Comparison of ENCODE assay signal across 1 cellular context in the genomic region with DNA sequence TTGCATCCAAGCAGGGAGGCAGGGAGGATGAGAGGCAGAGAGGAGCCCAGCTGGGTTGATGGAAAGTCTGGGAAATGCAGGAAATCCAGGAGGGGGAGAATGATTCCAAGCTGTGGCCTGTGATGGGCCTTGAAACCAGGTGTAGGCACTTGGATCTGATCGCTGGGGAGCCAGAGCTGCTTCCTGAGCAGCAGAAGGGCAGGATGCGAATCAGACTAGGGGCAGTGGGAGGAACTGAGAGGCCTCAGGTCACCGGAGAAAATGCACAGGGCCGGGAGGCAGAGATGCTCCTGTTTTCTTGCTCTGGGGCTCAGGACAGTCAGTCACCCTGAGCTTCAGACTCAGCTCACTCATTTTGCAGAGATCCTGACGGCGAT.
TF ChIP-seq lines count a peak whose summit lies in the region.

No MANE protein-coding gene starts in this region.

TF ChIP-seq in H1, 55 proteins besides CTCF, POLR2A, EP300 and RAD21:
- TF ChIP-seq ATF2 (IDR thresholded peaks at IDR 0.05; ENCODE audit: low read length), result no peak
- TF ChIP-seq SIRT6 (IDR thresholded peaks at IDR 0.05; ENCODE audit: low read length), result no peak
- TF ChIP-seq CBX8 (IDR thresholded peaks at IDR 0.05; ENCODE audit: borderline replicate concordance, low read depth, low read length), result no peak
- no peak for TF ChIP-seq CTBP2 (IDR thresholded peaks at IDR 0.05; ENCODE audit: borderline replicate concordance, insufficient read depth, insufficient read length, low read length)
- TF ChIP-seq CEBPB (IDR thresholded peaks at IDR 0.05; ENCODE audit: low read depth, low read length), result no peak
- TF ChIP-seq EZH2 (IDR thresholded peaks at IDR 0.05; ENCODE audit: low read depth, low read length, severe bottlenecking), result no peak
TF ChIP-seq in H1: peak in this region for 0.
